Comparison of ENCODE assay signal across 9 cellular contexts in genomic region chr17:19534562-19535149, GRCh38. TPM values are rescaled to one million over a fixed set of nuclear protein-coding genes. Genes with fewer than 3 reads are reported as not detected.
DNase-seq lines count a peak whose midpoint lies in the region; ATAC-seq, FAIRE-seq and TF ChIP-seq lines count a peak whose summit lies in the region.
"Had no signal": no experiment of that assay in that cellular context is flagged by ENCODE, and none has a peak within 500 bp of the region (broad histone marks: within the 10 kb centered on the region; RNA-seq: fewer than 3 reads in every experiment).

No MANE protein-coding gene starts in this region.

- no peaks in the 10 kb centered on the region for H3K9me3 Mint-ChIP-seq in chondrocyte (ENCODE audit: low read depth)
- no peaks in the 10 kb centered on the region for H3K9me3 Mint-ChIP-seq in natural killer cell

- H3K4me1 ChIP-seq in HUES48 (ENCODE audit: control insufficient read depth, insufficient read depth, low read length) (peaks cover 2% of the 10 kb centered on the region; the same call in 1 of the 2 replicates), BE2C (no peaks in the 10 kb centered on the region)

- H3K27me3 Mint-ChIP-seq in chondrocyte (ENCODE audit: low read depth): peaks cover 10% of the 10 kb centered on the region
- H3K27me3 Mint-ChIP-seq in natural killer cell (ENCODE audit: low read depth in 2 of 2): peaks cover 31% of the 10 kb centered on the region in 2 donors

- H3K27ac Mint-ChIP-seq in chondrocyte (ENCODE audit: unreplicated experiment) (no peak overlapping the region), natural killer cell (no peak overlapping the region)

- DNase-seq in chondrocyte (ENCODE audit: low spot score): peak; percentile 37
- DNase-seq in natural killer cell: no peak
- no peak for DNase-seq in BE2C
- DNase-seq in lower leg skin (ENCODE audit: low spot score in 2 of 2): no peak
- DNase-seq in H54 (ENCODE audit: insufficient read length, low spot score): no peak
- DNase-seq: DMS79 treated with DMSO at 0.1 percent for 48 hours had no signal

- WGBS in lower leg skin, 2 donors: 34 to 35% methylated on average over 19 of the region's 19 CpGs

- TF ChIP-seq CTCF in 22Rv1 (IDR thresholded peaks at IDR 0.05): no peak
- no peak for TF ChIP-seq CTCF in chondrocyte (IDR thresholded peaks at IDR 0.05)
- no peak for TF ChIP-seq CTCF in natural killer cell (IDR thresholded peaks at IDR 0.05)
- no peak for TF ChIP-seq CTCF in BE2C (IDR thresholded peaks at IDR 0.05; ENCODE audit: low read depth, low read length)
- TF ChIP-seq CTCF in lower leg skin (IDR thresholded peaks at IDR 0.05): no peak

- peak overlapping the region; percentile 69 for H3K4me3 Mint-ChIP-seq in chondrocyte (ENCODE audit: unreplicated experiment)
- H3K4me3 Mint-ChIP-seq in natural killer cell: peak overlapping the region; percentile 55

- peak overlapping the region; percentile 63 for H3K4me3 ChIP-seq in HUES48 (ENCODE audit: low read depth, low read length)
- H3K4me3 ChIP-seq in BE2C (ENCODE audit: low read depth, low read length): no peak overlapping the region
- no peak overlapping the region for H3K4me3 ChIP-seq in lower leg skin (ENCODE audit: low read depth, poor library complexity, severe bottlenecking)

- TF ChIP-seq POLR2A in lower leg skin (IDR thresholded peaks at IDR 0.05): no peak
- TF ChIP-seq POLR2A in H54 (IDR thresholded peaks at IDR 0.05; ENCODE audit: low read depth, low read length): no peak

- 0 out of 2 replicates have a peak overlapping the region, but pooled peaks have one; percentile 15 for H3K27ac ChIP-seq in 22Rv1
- H3K27ac ChIP-seq in HUES48 (ENCODE audit: low read depth, low read length): no peak overlapping the region

- H3K9me3 ChIP-seq in HUES48 (ENCODE audit: control insufficient read depth, insufficient read depth, low read length) (no peaks in the 10 kb centered on the region), BE2C (no peaks in the 10 kb centered on the region)

- intact Hi-C loops in natural killer cell (cut with micrococcal nuclease) (no loop called here), lower leg skin (cut with DNase I; ENCODE audit: low total_unique reads) (no loop called here)

- no peaks in the 10 kb centered on the region for H3K36me3 Mint-ChIP-seq in chondrocyte (ENCODE audit: low read depth)
- H3K36me3 Mint-ChIP-seq in natural killer cell: no peaks in the 10 kb centered on the region

- H3K9ac ChIP-seq in HUES48 (ENCODE audit: low read depth, low read length): no peak overlapping the region

- FAIRE-seq in H54 (lab: Jason Lieb, UNC): no peak

- ATAC-seq in natural killer cell: peak in 1 of 3 donors; percentile 32
- ATAC-seq in GM18519 (IDR thresholded peaks at IDR 0.05; ENCODE audit: low FRiP score, unreplicated experiment): no peak

- H3K27me3 ChIP-seq in HUES48 (ENCODE audit: control insufficient read depth, insufficient read depth, low read length) (peaks cover 40% of the 10 kb centered on the region), BE2C (peaks cover 19% of the 10 kb centered on the region)

- H3K36me3 ChIP-seq in HUES48 (ENCODE audit: control insufficient read depth, insufficient read depth, low read length) (no peaks in the 10 kb centered on the region), BE2C (no peaks in the 10 kb centered on the region)

- H3K4me1 Mint-ChIP-seq in chondrocyte (ENCODE audit: low read depth) (peaks cover 7% of the 10 kb centered on the region), natural killer cell (peaks cover 4 to 10% of the 10 kb centered on the region in 2 donors)

RNA-seq across cellular contexts. Expression of gene SLC47A1, which starts 1.0 kb away (rescaled TPM):
- total RNA-seq in chondrocyte (1.7 to 4.9 TPM (median 2.0 TPM) in 3 replicates), natural killer cell (1 to 10 TPM in 1 of 3 donors, under 1 TPM in 2; 0.29 to 1.3 (median 0.45) TPM), lower leg skin (10 to 100 TPM in 3 of 4 donors, 1 to 10 TPM in 1; 9.7 to 62.7 (median 30.6) TPM)
- polyA plus RNA-seq in BE2C (2012; ENCODE audit: insufficient read depth, insufficient read length, low read depth): not detected
